Comparison of ENCODE assay signal across 9 cellular contexts in the genomic region with DNA sequence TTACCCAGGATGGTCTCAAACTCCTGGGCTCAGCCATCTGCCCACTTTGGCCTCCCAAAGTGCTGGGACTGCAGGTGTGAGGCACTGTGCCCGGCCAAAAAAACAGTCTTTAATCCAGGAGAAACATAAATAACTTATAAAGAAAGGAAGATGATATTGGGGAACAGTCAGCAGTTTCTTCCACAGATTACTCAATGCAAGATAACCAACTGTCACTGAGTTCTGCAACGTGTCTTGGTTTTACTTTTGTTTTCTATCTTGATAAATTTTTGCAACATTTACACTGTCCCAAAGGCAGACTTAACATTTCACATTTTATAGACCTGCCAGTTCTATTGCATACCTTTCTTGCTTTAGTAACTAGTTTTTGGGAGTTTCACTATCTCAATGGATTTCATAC.
DNase-seq lines count a peak whose midpoint lies in the region; ATAC-seq and TF ChIP-seq lines count a peak whose summit lies in the region.
"Had no signal": no experiment of that assay in that cellular context is flagged by ENCODE, and none has a peak within 500 bp of the region (broad histone marks: within the 10 kb centered on the region; RNA-seq: fewer than 3 reads in every experiment).

No MANE protein-coding gene starts in this region.

- no peaks in the 10 kb centered on the region for H3K36me3 ChIP-seq in smooth muscle cell (ENCODE audit: low read depth)

- H3K79me2 ChIP-seq in smooth muscle cell (ENCODE audit: low read depth), result no peaks in the 10 kb centered on the region

- POLR2A ChIA-PET in MCF 10A (lab: Yijun Ruan, JAX), result no interaction called here

- peak; percentile 65 for ATAC-seq in GM19351 (IDR thresholded peaks at IDR 0.05; ENCODE audit: unreplicated experiment)
- ATAC-seq in HG03354 (IDR thresholded peaks at IDR 0.05; ENCODE audit: poor library complexity, severe bottlenecking, unreplicated experiment), result peak; percentile 73

- peaks cover 5 to 9% of the 10 kb centered on the region in 2 donors for H3K36me3 Mint-ChIP-seq in CD14-positive monocyte
- H3K36me3 Mint-ChIP-seq in activated naive CD8-positive, alpha-beta T cell treated with anti-CD3 and anti-CD28 coated beads for 36 hours, result peaks cover 40% of the 10 kb centered on the region
- H3K36me3 Mint-ChIP-seq in MCF 10A (ENCODE audit: insufficient read depth, unreplicated experiment), result no peaks in the 10 kb centered on the region

- H3K4me1 Mint-ChIP-seq in CD14-positive monocyte (peaks cover 79% of the 10 kb centered on the region), MCF 10A (ENCODE audit: insufficient read depth, unreplicated experiment) (no peaks in the 10 kb centered on the region)
- peaks cover 85% of the 10 kb centered on the region for H3K4me1 Mint-ChIP-seq in activated naive CD8-positive, alpha-beta T cell treated with anti-CD3 and anti-CD28 coated beads for 36 hours

- H3K9ac ChIP-seq in smooth muscle cell (ENCODE audit: low read depth), result no peak overlapping the region

- no peak overlapping the region for H3K4me3 ChIP-seq in smooth muscle cell

- WGBS in smooth muscle cell (ENCODE audit: low lambda C conversion rate), result 86% methylated on average over 2 of the region's 2 CpGs

- no peaks in the 10 kb centered on the region for H3K27me3 ChIP-seq in smooth muscle cell (ENCODE audit: low read depth)

- no TSS peak for BruUV-seq in MCF 10A (replicated peaks; lab: Mats Ljungman, UMichigan)

- H3K4me3 Mint-ChIP-seq in CD14-positive monocyte (peak overlapping the region; percentile 78 to 84), MCF 10A (ENCODE audit: unreplicated experiment) (no peak overlapping the region)
- peak overlapping the region; percentile 85 for H3K4me3 Mint-ChIP-seq in activated naive CD8-positive, alpha-beta T cell treated with anti-CD3 and anti-CD28 coated beads for 36 hours

- H4K20me1 ChIP-seq in smooth muscle cell (ENCODE audit: low read depth), result no peaks in the 10 kb centered on the region

- no peak overlapping the region for H3K4me2 ChIP-seq in smooth muscle cell

- H3K27ac Mint-ChIP-seq in CD14-positive monocyte (peak overlapping the region; percentile 87 to 98 (median 96)), MCF 10A (ENCODE audit: low read depth, unreplicated experiment) (no peak overlapping the region)
- H3K27ac Mint-ChIP-seq in activated naive CD8-positive, alpha-beta T cell treated with anti-CD3 and anti-CD28 coated beads for 36 hours, result peak overlapping the region; percentile 91

- H3K27ac ChIP-seq in smooth muscle cell (ENCODE audit: low read depth), result no peak overlapping the region

- H3K27me3 Mint-ChIP-seq in CD14-positive monocyte (ENCODE audit: low read depth in 3 of 3) (no peaks in the 10 kb centered on the region), MCF 10A (ENCODE audit: insufficient read depth, unreplicated experiment) (no peaks in the 10 kb centered on the region)
- no peaks in the 10 kb centered on the region for H3K27me3 Mint-ChIP-seq in activated naive CD8-positive, alpha-beta T cell treated with anti-CD3 and anti-CD28 coated beads for 36 hours

- DNase-seq in CD14-positive monocyte (ENCODE audit: low spot score), result no peak
- DNase-seq in activated naive CD8-positive, alpha-beta T cell treated with anti-CD3 and anti-CD28 coated beads for 36 hours, result no peak
- no peak for DNase-seq in posterior cingulate gyrus
- DNase-seq in MCF 10A (ENCODE audit: unreplicated experiment), result no peak
- no peak for DNase-seq in smooth muscle cell (lab: John Stamatoyannopoulos, UW; ENCODE audit: unreplicated experiment)
- DNase-seq in UCSD-AML1 (lab: John Stamatoyannopoulos, UW; ENCODE audit: unreplicated experiment), result no peak
- DNase-seq: glutamatergic neuron had no signal

- no peak overlapping the region for H2AFZ ChIP-seq in smooth muscle cell (ENCODE audit: low read depth)

- intact Hi-C loops in CD14-positive monocyte (cut with micrococcal nuclease) (loop anchor here in 1 of 2 donors (2.0 to 5.0 kb wide), 2 partner anchors 15 to 42 kb away; no protein-coding TSS in a partner anchor), posterior cingulate gyrus (cut with DNase I) (loop anchor here (5.0 kb wide), 1 partner anchor 68 kb away; no protein-coding TSS in a partner anchor), MCF 10A (cut with micrococcal nuclease) (no loop called here)

- no peak for TF ChIP-seq CTCF in CD14-positive monocyte (IDR thresholded peaks at IDR 0.05)
- no peak for TF ChIP-seq CTCF in MCF 10A (IDR thresholded peaks at IDR 0.05; ENCODE audit: unreplicated experiment)
- TF ChIP-seq CTCF in smooth muscle cell (IDR thresholded peaks at IDR 0.05; ENCODE audit: borderline replicate concordance, insufficient read depth, poor library complexity, severe bottlenecking), result no peak

- no peaks in the 10 kb centered on the region for H3F3A ChIP-seq in smooth muscle cell (ENCODE audit: low read depth)

- CTCF ChIA-PET in MCF 10A (lab: Yijun Ruan, JAX), result no interaction called here

- H3K4me1 ChIP-seq in smooth muscle cell (ENCODE audit: low read depth), result no peaks in the 10 kb centered on the region

- H3K9me3 ChIP-seq in smooth muscle cell (replicated peaks; ENCODE audit: low read depth), result no peaks in the 10 kb centered on the region

- H3K9me3 Mint-ChIP-seq in CD14-positive monocyte, result no peaks in the 10 kb centered on the region
- H3K9me3 Mint-ChIP-seq in activated naive CD8-positive, alpha-beta T cell treated with anti-CD3 and anti-CD28 coated beads for 36 hours, result peaks cover 2% of the 10 kb centered on the region
- H3K9me3 Mint-ChIP-seq in MCF 10A (ENCODE audit: unreplicated experiment), result no peaks in the 10 kb centered on the region
